22 cellular contexts compared by ENCODE assay signal in the genomic region with DNA sequence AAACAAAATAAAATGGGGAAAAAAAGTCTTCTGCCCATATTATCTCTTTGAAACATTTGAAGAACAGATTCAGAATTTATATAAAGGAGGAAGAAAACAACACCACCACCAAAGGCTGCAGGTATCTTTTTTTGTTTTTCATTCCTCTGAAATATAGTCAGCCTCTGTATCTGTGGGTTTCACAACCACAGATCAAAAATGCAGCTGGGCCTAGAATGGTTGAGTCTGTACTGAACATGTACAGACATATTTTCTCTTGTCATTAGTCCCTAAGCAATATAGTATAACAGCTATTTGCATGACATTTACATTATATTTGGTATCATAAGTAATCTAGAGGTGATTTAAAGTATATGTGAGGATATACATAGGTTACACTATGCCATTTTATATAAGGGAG.
DNase-seq lines count a peak whose midpoint lies in the region; TF ChIP-seq lines count a peak whose summit lies in the region.
"Had no signal": no experiment of that assay in that cellular context is flagged by ENCODE, and none has a peak within 500 bp of the region (broad histone marks: within the 10 kb centered on the region; RNA-seq: fewer than 3 reads in every experiment).

No MANE protein-coding gene starts in this region.

- no peak overlapping the region for H3K27ac ChIP-seq in brain microvascular endothelial cell
- H3K27ac ChIP-seq: right atrium auricular region, spleen, thoracic aorta had no signal

- H3K36me3 ChIP-seq in brain microvascular endothelial cell (replicated peaks) = no peaks in the 10 kb centered on the region
- H3K36me3 ChIP-seq: right atrium auricular region, spleen, thoracic aorta had no signal

- in situ Hi-C loops in brain microvascular endothelial cell (cut with HindIII; ENCODE audit: low pct_ligation_motif_present, low sequenced_read_pairs) = no loop called here
- in situ Hi-C loops in KBM-7 (cut with MboI; ENCODE audit: low pct_unique_long_range_greater_than_20kb, low sequenced_read_pairs) = no loop called here

- DNase-seq in EH (ENCODE audit: low read depth) = peak; percentile 15
- peak; percentile 67 to 76 for DNase-seq in NCI-H526 (lab: John Stamatoyannopoulos, UW)
- peak; percentile 37 for DNase-seq in brain microvascular endothelial cell
- DNase-seq in kidney glomerular epithelial cell (lab: John Stamatoyannopoulos, UW) = peak; percentile 5
- no peak for DNase-seq in KBM-7
- no peak for DNase-seq in activated CD4-positive, CD25-positive, alpha-beta regulatory T cell treated with anti-CD3 and anti-CD28 coated beads, Interleukin-2, amount 50 U/mL, for 72 hours
- no peak for DNase-seq in activated CD4-positive, alpha-beta T cell treated with anti-CD3 and anti-CD28 coated beads for 48 hours
- DNase-seq: activated CD4-positive, alpha-beta T cell treated with anti-CD3 and anti-CD28 coated beads, Interleukin-2, amount 50 U/mL, for 4 hours; activated CD4-positive, CD25-positive, alpha-beta regulatory T cell; activated gamma-delta T cell treated with Interleukin-2 at 50 U/mL for 16 hours; activated T-cell treated with anti-CD3 and anti-CD28 coated beads, Interleukin-2, amount 50 U/mL, for 48 hours; CD4-positive, alpha-beta memory T cell; HCEC 1CT; islet precursor cell; left ventricle myocardium superior; OCI-M1; spleen; stimulated activated CD8-positive, alpha-beta memory T cell treated with anti-CD3 and anti-CD28 coated beads, Interleukin-4, amount 100 ng/mL, for 48 hours; stimulated activated naive CD8-positive, alpha-beta T cell treated with anti-CD3 and anti-CD28 coated beads, Interleukin-15, amount 100 ng/mL, for 72 hours; T-cell had no signal

- no peaks in the 10 kb centered on the region for H3K27me3 ChIP-seq in brain microvascular endothelial cell (replicated peaks)
- H3K27me3 ChIP-seq: right atrium auricular region, spleen had no signal

- no peak overlapping the region for H3K4me3 ChIP-seq in brain microvascular endothelial cell (ENCODE audit: low read depth, low read length)
- H3K4me3 ChIP-seq: right atrium auricular region, spleen, thoracic aorta had no signal

- no peak for TF ChIP-seq CTCF in brain microvascular endothelial cell (IDR thresholded peaks at IDR 0.05; ENCODE audit: low read depth, low read length, missing control alignments)

Comparison
In these comparisons a context has a peak if more than half of its experiments do, and no peak if none do; other contexts are left out.
1. DNase-seq: peak in EH (single experiment), NCI-H526 (2 of 2), brain microvascular endothelial cell (single experiment) and kidney glomerular epithelial cell (single experiment); none in KBM-7 (single experiment), activated CD4-positive, CD25-positive, alpha-beta regulatory T cell treated with anti-CD3 and anti-CD28 coated beads, Interleukin-2, amount 50 U/mL, for 72 hours (single experiment) and activated CD4-positive, alpha-beta T cell treated with anti-CD3 and anti-CD28 coated beads for 48 hours (single experiment).